Comparison of ENCODE assay signal across 1 cellular context in genomic region chr6:10316327-10316726, GRCh38.
TF ChIP-seq lines count a peak whose summit lies in the region.

No MANE protein-coding gene starts in this region.

TF ChIP-seq in HEK293, 187 proteins besides CTCF, POLR2A, EP300 and RAD21 (continued from another document):
- TF ChIP-seq ZNF398 (tag by site-specific recombination; IDR thresholded peaks at IDR 0.05) (no peak), ZNF423 (tag by site-specific recombination; IDR thresholded peaks at IDR 0.05) (no peak), ZNF510 (tag by site-specific recombination; IDR thresholded peaks at IDR 0.05; ENCODE audit: insufficient replicate concordance) (no peak), ZEB2 (tag by site-specific recombination; IDR thresholded peaks at IDR 0.05) (0 out of 2 replicates have a peak, but pooled peaks have one; percentile 68), TRIM28 (IDR thresholded peaks at IDR 0.05; ENCODE audit: borderline replicate concordance, low read length) (peak; percentile 61; the same call in 1 of the 2 replicates), OVOL3 (tag by site-specific recombination; IDR thresholded peaks at IDR 0.05) (no peak), ZNF140 (tag by site-specific recombination; IDR thresholded peaks at IDR 0.05) (no peak), PRDM6 (tag by site-specific recombination; IDR thresholded peaks at IDR 0.05) (peak; percentile 83), ZSCAN30 (tag by site-specific recombination; IDR thresholded peaks at IDR 0.05) (peak; percentile 67; the same call in 1 of the 2 replicates), YY2 (tag by site-specific recombination; IDR thresholded peaks at IDR 0.05) (no peak), SCRT2 (tag by site-specific recombination; IDR thresholded peaks at IDR 0.05) (no peak), ZBTB8A (tag by site-specific recombination; IDR thresholded peaks at IDR 0.05) (peak; percentile 62; the same call in 1 of the 2 replicates), ZBTB26 (tag by site-specific recombination; optimal IDR thresholded peaks at IDR 0.05) (no peak), GLIS1 (tag by site-specific recombination; IDR thresholded peaks at IDR 0.05) (no peak), ZBTB20 (tag by site-specific recombination; IDR thresholded peaks at IDR 0.05) (peak; percentile 13; the same call in 1 of the 2 replicates), ZNF391 (tag by site-specific recombination; IDR thresholded peaks at IDR 0.05; ENCODE audit: borderline replicate concordance, low read depth) (no peak), SP2 (tag by site-specific recombination; IDR thresholded peaks at IDR 0.05) (no peak), MYNN (tag by site-specific recombination; IDR thresholded peaks at IDR 0.05; ENCODE audit: borderline replicate concordance) (no peak), ZNF433 (tag by site-specific recombination; IDR thresholded peaks at IDR 0.05; ENCODE audit: low read depth) (no peak), PRDM2 (tag by site-specific recombination; IDR thresholded peaks at IDR 0.05; ENCODE audit: borderline replicate concordance) (no peak), REST (tag by site-specific recombination; IDR thresholded peaks at IDR 0.05) (no peak), ZBTB17 (tag by site-specific recombination; IDR thresholded peaks at IDR 0.05) (peak; percentile 50; the same call in 1 of the 2 replicates), ZNF660 (tag by site-specific recombination; IDR thresholded peaks at IDR 0.05) (0 out of 2 replicates have a peak, but pooled peaks have one; percentile 36), ZNF791 (tag by site-specific recombination; IDR thresholded peaks at IDR 0.05) (no peak), ZNF449 (tag by site-specific recombination; IDR thresholded peaks at IDR 0.05) (no peak), ZFP3 (tag by site-specific recombination; IDR thresholded peaks at IDR 0.05; ENCODE audit: low read depth) (no peak), ZNF404 (tag by site-specific recombination; IDR thresholded peaks at IDR 0.05) (no peak), BCL11A (tag by site-specific recombination; IDR thresholded peaks at IDR 0.05; ENCODE audit: low read depth) (peak; percentile 31; the same call in 1 of the 2 replicates), ZNF610 (tag by site-specific recombination; IDR thresholded peaks at IDR 0.05; ENCODE audit: borderline replicate concordance) (no peak), INSM2 (tag by site-specific recombination; IDR thresholded peaks at IDR 0.05) (no peak), SP7 (tag by site-specific recombination; IDR thresholded peaks at IDR 0.05) (peak; percentile 57), ZNF362 (tag by site-specific recombination; IDR thresholded peaks at IDR 0.05) (no peak)
